8 cellular contexts compared by ENCODE assay signal in the genomic region with DNA sequence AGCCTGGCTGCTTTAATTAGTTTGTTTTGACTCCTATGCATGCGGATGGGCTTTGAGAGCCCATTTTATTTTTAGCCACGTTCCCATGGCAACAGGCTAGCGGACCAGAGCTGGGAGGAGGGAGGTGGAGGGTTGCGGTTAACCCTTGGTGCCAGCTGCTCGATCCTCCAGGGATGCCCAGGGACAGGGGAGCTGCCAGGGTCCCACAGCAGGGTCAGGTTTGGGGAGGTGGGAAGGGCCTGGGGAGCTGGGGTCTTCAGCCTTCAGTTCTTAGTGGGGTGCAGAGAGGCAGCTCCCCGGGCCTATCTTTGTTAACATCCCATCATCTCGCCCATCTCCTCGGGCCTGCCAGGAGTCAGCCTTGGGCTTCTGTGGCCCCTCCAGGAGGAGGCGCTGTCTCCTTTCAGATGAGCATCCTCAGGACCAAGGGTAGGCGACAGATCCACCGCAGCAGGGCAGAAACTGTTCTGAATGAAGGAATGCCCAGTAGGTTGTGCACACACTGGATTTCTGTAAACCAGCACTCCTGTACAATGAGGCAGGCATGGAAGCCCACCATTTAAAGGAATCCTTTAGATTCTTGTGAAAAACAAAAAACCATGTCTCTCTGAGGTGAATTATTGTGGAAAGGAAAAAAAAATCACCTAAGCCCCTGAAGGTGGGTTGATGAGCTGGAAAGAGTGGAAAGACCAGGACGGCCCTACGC.
DNase-seq lines count a peak whose midpoint lies in the region; ATAC-seq and TF ChIP-seq lines count a peak whose summit lies in the region.

No MANE protein-coding gene starts in this region.

- H3K36me3 Mint-ChIP-seq in activated naive CD4-positive, alpha-beta T cell treated with anti-CD3 and anti-CD28 coated beads, Interleukin-2, amount 10 ng/mL, durations not matched to agents 7 days and 5 days = no peaks in the 10 kb centered on the region
- H3K36me3 Mint-ChIP-seq in glutamatergic neuron (ENCODE audit: unreplicated experiment) = no peaks in the 10 kb centered on the region

- H3K27ac Mint-ChIP-seq in activated naive CD4-positive, alpha-beta T cell treated with anti-CD3 and anti-CD28 coated beads, Interleukin-2, amount 10 ng/mL, durations not matched to agents 7 days and 5 days = no peak overlapping the region
- H3K27ac Mint-ChIP-seq in glutamatergic neuron (ENCODE audit: unreplicated experiment) = no peak overlapping the region

- H3K4me3 ChIP-seq in GM23248 = no peak overlapping the region
- no peak overlapping the region for H3K4me3 ChIP-seq in upper lobe of left lung

- H2AFZ ChIP-seq in GM23248 = no peak overlapping the region

- no peaks in the 10 kb centered on the region for H4K20me1 ChIP-seq in GM23248 (ENCODE audit: insufficient read depth)

- H3K27me3 ChIP-seq in GM23248 (replicated peaks; ENCODE audit: insufficient read depth) (no peaks in the 10 kb centered on the region), upper lobe of left lung (no peaks in the 10 kb centered on the region)

- TF ChIP-seq EP300 in upper lobe of left lung (IDR thresholded peaks at IDR 0.05) = no peak

- peaks cover 48% of the 10 kb centered on the region for H3K4me1 Mint-ChIP-seq in activated naive CD4-positive, alpha-beta T cell treated with anti-CD3 and anti-CD28 coated beads, Interleukin-2, amount 10 ng/mL, durations not matched to agents 7 days and 5 days
- peaks cover 16% of the 10 kb centered on the region for H3K4me1 Mint-ChIP-seq in glutamatergic neuron (ENCODE audit: low read depth, unreplicated experiment)

- peak; percentile 86 for DNase-seq in DMS53 (lab: John Stamatoyannopoulos, UW)
- peak; percentile 91 for DNase-seq in GM23248
- DNase-seq in NAMALWA (ENCODE audit: low spot score) = peak; percentile 95
- DNase-seq in activated naive CD4-positive, alpha-beta T cell treated with anti-CD3 and anti-CD28 coated beads, Interleukin-2, amount 10 ng/mL, durations not matched to agents 7 days and 5 days = peak; percentile 91
- DNase-seq in glutamatergic neuron = peak; percentile 92
- peak; percentile 88 for DNase-seq in pons (ENCODE audit: low spot score)
- DNase-seq in upper lobe of left lung = peak; percentile 22 to 84

- H3K4me1 ChIP-seq in GM23248 (ENCODE audit: insufficient read depth) (peaks cover 14% of the 10 kb centered on the region), upper lobe of left lung (peaks cover 13 to 21% (median 16%) of the 10 kb centered on the region in 4 donors)

- no peaks in the 10 kb centered on the region for H3K27me3 Mint-ChIP-seq in activated naive CD4-positive, alpha-beta T cell treated with anti-CD3 and anti-CD28 coated beads, Interleukin-2, amount 10 ng/mL, durations not matched to agents 7 days and 5 days
- peaks cover 2% of the 10 kb centered on the region for H3K27me3 Mint-ChIP-seq in glutamatergic neuron (ENCODE audit: unreplicated experiment)

- H3K9ac ChIP-seq in GM23248 = no peak overlapping the region

- no peak overlapping the region for H3K4me2 ChIP-seq in GM23248 (ENCODE audit: unreplicated experiment)

- peak; percentile 96 for ATAC-seq in SK-N-SH treated with all-trans-retinoic acid at 6 μM for 48 hours
- peak; percentile 87 to 91 for ATAC-seq in upper lobe of left lung (ENCODE audit: low FRiP score in 2 of 2)

- no peak for TF ChIP-seq POLR2A in upper lobe of left lung (IDR thresholded peaks at IDR 0.05)

- H3K4me3 Mint-ChIP-seq in activated naive CD4-positive, alpha-beta T cell treated with anti-CD3 and anti-CD28 coated beads, Interleukin-2, amount 10 ng/mL, durations not matched to agents 7 days and 5 days = no peak overlapping the region
- peak overlapping the region; percentile 26 for H3K4me3 Mint-ChIP-seq in glutamatergic neuron (ENCODE audit: unreplicated experiment)

- 21 to 25% methylated on average over 13 of the region's 13 CpGs for WGBS in GM23248 (ENCODE audit: low coverage in 1 of 2, low lambda C conversion rate in 2 of 2, missing lambda C conversion rate in 2 of 2), 2 experiments
- 35 to 37% methylated on average over 11 to 13 of the region's 13 CpGs for WGBS in upper lobe of left lung, 2 donors

- TF ChIP-seq CTCF in glutamatergic neuron (IDR thresholded peaks at IDR 0.05; ENCODE audit: partially characterized antibody, unreplicated experiment) (peak; percentile 82), upper lobe of left lung (IDR thresholded peaks at IDR 0.05) (peak; percentile 79 to 92 (median 87))

- H3K27ac ChIP-seq in GM23248 = no peak overlapping the region
- no peak overlapping the region for H3K27ac ChIP-seq in upper lobe of left lung

- no peaks in the 10 kb centered on the region for H3K79me2 ChIP-seq in GM23248 (ENCODE audit: insufficient read depth)

- CTCF ChIA-PET in activated naive CD4-positive, alpha-beta T cell treated with anti-CD3 and anti-CD28 coated beads, Interleukin-2, amount 10 ng/mL, durations not matched to agents 7 days and 5 days (lab: Charles Lee) = interaction anchor here (0.5 to 19.5 kb wide), 40 partner anchors 8 to 549 kb away, joined by 3 to 488 read pairs (median 4); partner anchors contain the start of genes C6orf89 and PPIL1

- H3K36me3 ChIP-seq in GM23248 (ENCODE audit: low read depth) (no peaks in the 10 kb centered on the region), upper lobe of left lung (no peaks in the 10 kb centered on the region)

- H3K9me3 ChIP-seq in GM23248 (ENCODE audit: low read depth) (no peaks in the 10 kb centered on the region), upper lobe of left lung (no peaks in the 10 kb centered on the region)

- in situ Hi-C loops in GM23248 (cut with MboI) = no loop called here

- H3K9me3 Mint-ChIP-seq in activated naive CD4-positive, alpha-beta T cell treated with anti-CD3 and anti-CD28 coated beads, Interleukin-2, amount 10 ng/mL, durations not matched to agents 7 days and 5 days = no peaks in the 10 kb centered on the region
- no peaks in the 10 kb centered on the region for H3K9me3 Mint-ChIP-seq in glutamatergic neuron (ENCODE audit: unreplicated experiment)

- H3F3A ChIP-seq in GM23248 (ENCODE audit: insufficient read depth) = peaks cover 6% of the 10 kb centered on the region; the same call in 1 of the 2 replicates

- H3K9me2 ChIP-seq in GM23248 (ENCODE audit: insufficient read depth) = no peaks in the 10 kb centered on the region

TF ChIP-seq in SK-N-SH treated with all-trans-retinoic acid at 6 μM for 48 hours, 23 proteins besides CTCF, POLR2A, EP300 and RAD21:
- TF ChIP-seq PPARA (CRISPR knock-in tag; IDR thresholded peaks at IDR 0.05; ENCODE audit: borderline replicate concordance) = no peak
- peak; percentile 81; the same call in 1 of the 2 replicates for TF ChIP-seq ZFP3 (CRISPR knock-in tag; IDR thresholded peaks at IDR 0.05)
